In genomic region chr10:49194212-49194920, GRCh38 we compare ENCODE assay signal across 18 cellular contexts. TPM values are rescaled to one million over a fixed set of nuclear protein-coding genes. Genes with fewer than 3 reads are reported as not detected.
A peak's percentile ranks its signal among the peaks of the same experiment; 100 is the strongest.
DNase-seq lines count a peak whose midpoint lies in the region; ATAC-seq, FAIRE-seq and TF ChIP-seq lines count a peak whose summit lies in the region.
"Had no signal": no experiment of that assay in that cellular context is flagged by ENCODE, and none has a peak within 500 bp of the region (broad histone marks: within the 10 kb centered on the region; RNA-seq: fewer than 3 reads in every experiment).

No MANE protein-coding gene starts in this region.

- H3K36me3 Mint-ChIP-seq in glutamatergic neuron (ENCODE audit: unreplicated experiment), result no peaks in the 10 kb centered on the region

- POLR2A ChIA-PET in OCI-LY7 (lab: Charles Lee), result no interaction called here
- POLR2A ChIA-PET in endothelial cell of umbilical vein (lab: Charles Lee), result no interaction called here
- POLR2A ChIA-PET in GM10248 (lab: Yijun Ruan, JAX), result no interaction called here

- peak overlapping the region; percentile 38 for H3K9ac ChIP-seq in endothelial cell of umbilical vein (replicated peaks; ENCODE audit: extremely low read depth, insufficient read depth, low read length)

- H3K4me2 ChIP-seq in OCI-LY7 (ENCODE audit: low read length) (peak overlapping the region; percentile 51), endothelial cell of umbilical vein (ENCODE audit: insufficient read depth, low read length) (peak overlapping the region; percentile 60)

- ATAC-seq in left cardiac atrium, result no peak
- ATAC-seq: body of pancreas had no signal

- H3K27me3 ChIP-seq in left ventricle myocardium inferior (ENCODE audit: low read depth) (no peaks in the 10 kb centered on the region), endothelial cell of umbilical vein (ENCODE audit: control insufficient read depth in 2 of 2, insufficient read depth in 2 of 2, low read length in 2 of 2) (no peaks in the 10 kb centered on the region), suprapubic skin (peaks cover 3% of the 10 kb centered on the region)
- H3K27me3 ChIP-seq: body of pancreas had no signal

- no peak overlapping the region for H3K4me3 Mint-ChIP-seq in glutamatergic neuron (ENCODE audit: unreplicated experiment)

- no peaks in the 10 kb centered on the region for H3K9me2 ChIP-seq in OCI-LY7 (ENCODE audit: insufficient read depth, low read length)

- FAIRE-seq in endothelial cell of umbilical vein (lab: Jason Lieb, UNC), result peak; percentile 92
- FAIRE-seq: TTC549 had no signal

- no peaks in the 10 kb centered on the region for H4K20me1 ChIP-seq in OCI-LY7 (ENCODE audit: insufficient read depth, low read length)
- no peaks in the 10 kb centered on the region for H4K20me1 ChIP-seq in endothelial cell of umbilical vein (replicated peaks; ENCODE audit: control insufficient read depth, extremely low read depth, insufficient read depth, low read length)

- CTCF ChIA-PET in OCI-LY7 (lab: Charles Lee; ENCODE audit: unreplicated experiment), result no interaction called here
- CTCF ChIA-PET in endothelial cell of umbilical vein (lab: Charles Lee), result interaction anchor here (0.6 kb wide), 2 partner anchors 30 to 538 kb away, joined by 3 to 4 read pairs; no protein-coding TSS in a partner anchor
- CTCF ChIA-PET in GM10248 (lab: Yijun Ruan, JAX), result interaction anchor here (1.0 to 1.5 kb wide), 4 partner anchors 10 to 538 kb away, joined by 3 to 4 read pairs (median 3); no protein-coding TSS in a partner anchor

- peak overlapping the region; percentile 66 for H3K27ac ChIP-seq in left ventricle myocardium inferior (replicated peaks)
- H3K27ac ChIP-seq in OCI-LY7 (ENCODE audit: low read depth, low read length, poor library complexity, severe bottlenecking), result no peak overlapping the region
- H3K27ac ChIP-seq in endothelial cell of umbilical vein (ENCODE audit: insufficient read depth, low read depth, low read length), result peak overlapping the region; percentile 90
- H3K27ac ChIP-seq in suprapubic skin, result peak overlapping the region; percentile 31
- H3K27ac ChIP-seq: body of pancreas had no signal

- dilution Hi-C loops in endothelial cell of umbilical vein (cut with MboI; ENCODE audit: extremely low pct_ligation_motif_present, low sequenced_read_pairs), result no loop called here

- TF ChIP-seq EP300 in suprapubic skin (IDR thresholded peaks at IDR 0.05), result no peak

- H3K4me3 ChIP-seq in left ventricle myocardium inferior, result no peak overlapping the region
- H3K4me3 ChIP-seq in OCI-LY7 (ENCODE audit: low read depth, low read length, poor library complexity, severe bottlenecking), result peak overlapping the region; percentile 30
- peak overlapping the region in 1 of 3 experiments; percentile 18 for H3K4me3 ChIP-seq in endothelial cell of umbilical vein (replicated peaks in 1 of 3; ENCODE audit: insufficient read depth in 1 of 3, low read depth in 1 of 3, low read length in 3 of 3)
- H3K4me3 ChIP-seq in suprapubic skin, result no peak overlapping the region
- H3K4me3 ChIP-seq: body of pancreas had no signal

- H3K9me3 ChIP-seq in left ventricle myocardium inferior (replicated peaks) (no peaks in the 10 kb centered on the region), OCI-LY7 (ENCODE audit: low read length) (no peaks in the 10 kb centered on the region), endothelial cell of umbilical vein (replicated peaks; ENCODE audit: control insufficient read depth, insufficient read depth, low read length) (no peaks in the 10 kb centered on the region), suprapubic skin (no peaks in the 10 kb centered on the region)
- H3K9me3 ChIP-seq: body of pancreas had no signal

- H3K36me3 ChIP-seq in left ventricle myocardium inferior (no peaks in the 10 kb centered on the region), OCI-LY7 (ENCODE audit: insufficient read depth, low read length) (no peaks in the 10 kb centered on the region), endothelial cell of umbilical vein (ENCODE audit: control insufficient read depth in 2 of 2, extremely low read depth in 1 of 2, insufficient read depth in 2 of 2, low read length in 2 of 2) (no peaks in the 10 kb centered on the region), suprapubic skin (no peaks in the 10 kb centered on the region)

- no peaks in the 10 kb centered on the region for H3K9me1 ChIP-seq in endothelial cell of umbilical vein (replicated peaks; ENCODE audit: control insufficient read depth, extremely low read depth, insufficient read depth, low read length)

- peaks cover 23% of the 10 kb centered on the region for H3K4me1 ChIP-seq in left ventricle myocardium inferior
- H3K4me1 ChIP-seq in OCI-LY7 (ENCODE audit: insufficient read depth, low read length, poor library complexity, severe bottlenecking), result peaks cover 38% of the 10 kb centered on the region
- peaks cover 17% of the 10 kb centered on the region for H3K4me1 ChIP-seq in endothelial cell of umbilical vein (ENCODE audit: control insufficient read depth, extremely low read depth, insufficient read depth, low read length)
- peaks cover 11% of the 10 kb centered on the region for H3K4me1 ChIP-seq in suprapubic skin
- H3K4me1 ChIP-seq: body of pancreas had no signal

- BruUV-seq in OCI-LY7 (replicated peaks; lab: Mats Ljungman, UMichigan) (no TSS peak), endothelial cell of umbilical vein (replicated peaks; lab: Mats Ljungman, UMichigan) (TSS peak; percentile 39)

- TF ChIP-seq POLR2A in endothelial cell of umbilical vein (IDR thresholded peaks at IDR 0.05; ENCODE audit: low read depth, low read length) (no peak), suprapubic skin (IDR thresholded peaks at IDR 0.05) (no peak)

- no peaks in the 10 kb centered on the region for H3K27me3 Mint-ChIP-seq in glutamatergic neuron (ENCODE audit: unreplicated experiment)

- 79% methylated on average over 8 of the region's 8 CpGs for WGBS in suprapubic skin

- no peak overlapping the region for H3K27ac Mint-ChIP-seq in glutamatergic neuron (ENCODE audit: unreplicated experiment)

- H2AFZ ChIP-seq in OCI-LY7 (ENCODE audit: low read length) (no peak overlapping the region), endothelial cell of umbilical vein (ENCODE audit: low read depth, low read length) (peak overlapping the region; percentile 74)

- TF ChIP-seq CTCF in left ventricle myocardium inferior (IDR thresholded peaks at IDR 0.05; ENCODE audit: borderline replicate concordance), result no peak
- TF ChIP-seq CTCF in OCI-LY7 (conservative IDR thresholded peaks at IDR 0.05; ENCODE audit: low read length), result no peak
- no peak for TF ChIP-seq CTCF in endothelial cell of umbilical vein (IDR thresholded peaks at IDR 0.05; ENCODE audit: extremely low read depth in 1 of 2, insufficient read depth in 1 of 2, low read depth in 1 of 2, low read length in 2 of 2)
- TF ChIP-seq CTCF in suprapubic skin (IDR thresholded peaks at IDR 0.05), result no peak
- no peak for TF ChIP-seq CTCF in GM10248 (IDR thresholded peaks at IDR 0.05; ENCODE audit: control extremely low read depth, extremely low read depth, low read depth, missing control alignments)
- no peak for TF ChIP-seq CTCF in glutamatergic neuron (IDR thresholded peaks at IDR 0.05; ENCODE audit: partially characterized antibody, unreplicated experiment)

- H3K4me1 Mint-ChIP-seq in glutamatergic neuron (ENCODE audit: low read depth, unreplicated experiment), result no peaks in the 10 kb centered on the region

- intact Hi-C loops in left ventricle myocardium inferior (cut with micrococcal nuclease), result no loop called here
- intact Hi-C loops in left cardiac atrium (cut with DNase I), result no loop called here
- intact Hi-C loops in OCI-LY7 (cut with micrococcal nuclease; ENCODE audit: unreplicated experiment), result loop anchor here (10.0 kb wide), 1 partner anchor 320 kb away; no protein-coding TSS in a partner anchor
- intact Hi-C loops in endothelial cell of umbilical vein (cut with micrococcal nuclease), result loop anchor here (1.0 to 5.0 kb wide), 2 partner anchors 11 to 247 kb away; no protein-coding TSS in a partner anchor

- no peak for DNase-seq in left ventricle myocardium inferior
- no peak for DNase-seq in left cardiac atrium
- peak; percentile 41 for DNase-seq in OCI-LY7 (ENCODE audit: low spot score)
- peak; percentile 79 for DNase-seq in endothelial cell of umbilical vein (ENCODE audit: low read depth, low spot score)
- DNase-seq in suprapubic skin (ENCODE audit: low spot score in 2 of 2), result no peak
- no peak for DNase-seq in SKM-1 treated with dmso at 0.1 percent for 144 hours (lab: John Stamatoyannopoulos, UW; ENCODE audit: unreplicated experiment)
- DNase-seq in GM10248 (ENCODE audit: extremely low spot score), result no peak
- no peak for DNase-seq in glutamatergic neuron
- DNase-seq: activated CD8-positive, alpha-beta memory T cell treated with anti-CD3 and anti-CD28 coated beads for 24 hours; activated naive CD4-positive, alpha-beta T cell; AML-193; body of pancreas; DMS153; Karpas-422; NCI-H1417 treated with DMSO at 0.1 percent for 48 hours; NCI-H2227 treated with DMSO at 0.1 percent for 48 hours had no signal

- no peaks in the 10 kb centered on the region for H3K79me2 ChIP-seq in OCI-LY7 (ENCODE audit: insufficient read depth, low read depth, low read length)
- no peaks in the 10 kb centered on the region for H3K79me2 ChIP-seq in endothelial cell of umbilical vein (ENCODE audit: control insufficient read depth, insufficient read depth, low read length)

- no peaks in the 10 kb centered on the region for H3K9me3 Mint-ChIP-seq in glutamatergic neuron (ENCODE audit: unreplicated experiment)

TF ChIP-seq in endothelial cell of umbilical vein, 7 proteins besides CTCF, POLR2A, EP300 and RAD21:
- TF ChIP-seq GATA2 (IDR thresholded peaks at IDR 0.05; ENCODE audit: insufficient read depth, insufficient read length, low read depth, low read length), result no peak
- peak; percentile 12 for TF ChIP-seq FOS (IDR thresholded peaks at IDR 0.05; ENCODE audit: borderline replicate concordance, insufficient read depth, low read length)
- TF ChIP-seq JUN (IDR thresholded peaks at IDR 0.05; ENCODE audit: borderline replicate concordance, insufficient read depth, insufficient read length, low read depth), result peak; percentile 2

RNA-seq across cellular contexts. Expression of gene TMEM273, which starts 6.2 kb away (rescaled TPM):
- 29.0 TPM for total RNA-seq in left ventricle myocardium inferior
- total RNA-seq in left cardiac atrium, result 10 to 100 TPM; 14.6 to 29.5 TPM
- 1.8 and 5.0 TPM in 2 replicates for total RNA-seq in OCI-LY7 (2014; rRNA removed; shearing (Covaris generic))
- total RNA-seq in OCI-LY7 (2022), result 0.82 and 1.3 TPM in 2 replicates
- 2.1 and 3.7 TPM in 2 replicates for total RNA-seq in endothelial cell of umbilical vein
- polyA plus RNA-seq in endothelial cell of umbilical vein, result 1.9 and 2.9 TPM in 2 replicates
- polyA plus RNA-seq in endothelial cell of umbilical vein (2011; cell fraction: cytosol; rRNA removed), result 2.3 TPM in 2 replicates
- 5.2 and 6.1 TPM in 2 replicates for polyA plus RNA-seq in endothelial cell of umbilical vein (2011; cell fraction: nucleus; rRNA removed)
- polyA plus RNA-seq in endothelial cell of umbilical vein (2012), result 3.3 and 4.6 TPM in 2 replicates
- 3.9 and 5.6 TPM in 2 replicates for polyA minus RNA-seq in endothelial cell of umbilical vein
- not detected for polyA minus RNA-seq in endothelial cell of umbilical vein (2011; cell fraction: cytosol; rRNA and poly(A)+ RNA removed)
- polyA minus RNA-seq in endothelial cell of umbilical vein (2011; cell fraction: nucleus; rRNA and poly(A)+ RNA removed), result 3.1 and 4.6 TPM in 2 replicates
- total RNA-seq in suprapubic skin, result 10 to 100 TPM in 1 of 4 donors, 1 to 10 TPM in 3; 1.3 to 10.6 (median 6.8) TPM
- 0.39 TPM for total RNA-seq in glutamatergic neuron (ENCODE audit: unreplicated experiment)
- total RNA-seq: SK-MEL-5 had no signal

Comparison
In these comparisons a context has a peak if more than half of its experiments do, and no peak if none do; other contexts are left out.
1. DNase-seq: peak in OCI-LY7 (single experiment) and endothelial cell of umbilical vein (single experiment); none in left ventricle myocardium inferior (single experiment), left cardiac atrium (single experiment), suprapubic skin (0 of 2), SKM-1 treated with dmso at 0.1 percent for 144 hours (single experiment), GM10248 (single experiment) and glutamatergic neuron (single experiment).
2. intact Hi-C loops: an anchor here in OCI-LY7 (10.0 kb wide) and endothelial cell of umbilical vein (1.0 to 5.0 kb wide); none called in left ventricle myocardium inferior and left cardiac atrium.